Comparison of ENCODE assay signal across 9 cellular contexts in genomic region chr9:112348993-112349333, GRCh38. TPM values are rescaled to one million over a fixed set of nuclear protein-coding genes. Genes with fewer than 3 reads are reported as not detected.
DNase-seq lines count a peak whose midpoint lies in the region; ATAC-seq, FAIRE-seq and TF ChIP-seq lines count a peak whose summit lies in the region.
"Had no signal": no experiment of that assay in that cellular context is flagged by ENCODE, and none has a peak within 500 bp of the region (broad histone marks: within the 10 kb centered on the region; RNA-seq: fewer than 3 reads in every experiment).

No MANE protein-coding gene starts in this region.

- peaks cover 14% of the 10 kb centered on the region for H3K4me1 Mint-ChIP-seq in activated T-cell treated with anti-CD3 and anti-CD28 coated beads, Interleukin-2, amount 50 U/mL, for 24 hours (ENCODE audit: low read depth)

- no peaks in the 10 kb centered on the region for H4K20me1 ChIP-seq in GM12878 (ENCODE audit: control insufficient read depth, insufficient read depth)

- TF ChIP-seq POLR2A in GM12878 (IDR thresholded peaks at IDR 0.05; ENCODE audit: low read depth, low read length) (no peak), testis (IDR thresholded peaks at IDR 0.05) (no peak)

- FAIRE-seq in GM12878 (lab: Jason Lieb, UNC): no peak
- FAIRE-seq: bronchial epithelial cell had no signal

- ATAC-seq in GM12878 (no peak), left lung (peak; percentile 20), HG03135 (IDR thresholded peaks at IDR 0.05; ENCODE audit: unreplicated experiment) (no peak)

- SMC1A ChIA-PET in GM12878 (lab: Charles Lee; ENCODE audit: uncharacterized antibody, unreplicated experiment): no interaction called here

- POLR2A ChIA-PET in GM12878 (lab: Charles Lee): no interaction called here

- H3K4me3 Mint-ChIP-seq in activated T-cell treated with anti-CD3 and anti-CD28 coated beads, Interleukin-2, amount 50 U/mL, for 24 hours: peak overlapping the region; percentile 72

- no peak overlapping the region for H3K9ac ChIP-seq in GM12878 (ENCODE audit: control insufficient read depth, insufficient read depth, low read length)

- 30% methylated on average over 4 of the region's 4 CpGs for WGBS in GM12878 (ENCODE audit: insufficient coverage, insufficient replicate concordance, low lambda C conversion rate, missing lambda C conversion rate)
- 45 to 59% methylated on average over 4 of the region's 4 CpGs for WGBS in testis, 2 donors

- H3K27me3 Mint-ChIP-seq in activated T-cell treated with anti-CD3 and anti-CD28 coated beads, Interleukin-2, amount 50 U/mL, for 24 hours: peaks cover 2% of the 10 kb centered on the region

- CTCF ChIA-PET in GM12878 (lab: Yijun Ruan, JAX): no interaction called here

- peaks cover 2% of the 10 kb centered on the region for H3K9me3 Mint-ChIP-seq in activated T-cell treated with anti-CD3 and anti-CD28 coated beads, Interleukin-2, amount 50 U/mL, for 24 hours

- RAD21 ChIA-PET in GM12878 (lab: Charles Lee; ENCODE audit: unreplicated experiment): no interaction called here

- in situ Hi-C loops in GM12878 (cut with MboI): no loop called here

- H3K36me3 ChIP-seq in GM12878 (ENCODE audit: control insufficient read depth in 2 of 2, insufficient read depth in 2 of 2, low read length in 1 of 2): no peaks in the 10 kb centered on the region
- H3K36me3 ChIP-seq in left lung: no peaks in the 10 kb centered on the region
- no peaks in the 10 kb centered on the region for H3K36me3 ChIP-seq in testis (ENCODE audit: low read depth, missing control alignments)

- H3K36me3 Mint-ChIP-seq in activated T-cell treated with anti-CD3 and anti-CD28 coated beads, Interleukin-2, amount 50 U/mL, for 24 hours (ENCODE audit: low read depth): no peaks in the 10 kb centered on the region

- intact Hi-C loops in GM12878 (cut with micrococcal nuclease; ENCODE audit: unreplicated experiment): no loop called here
- intact Hi-C loops in left lung (cut with DNase I): no loop called here
- intact Hi-C loops in testis (cut with DNase I; ENCODE audit: low total_unique reads): no loop called here

- no peak for TF ChIP-seq RAD21 in GM12878 (IDR thresholded peaks at IDR 0.05; ENCODE audit: insufficient read depth, low read depth, low read length)

- H3K27ac ChIP-seq in GM12878 (ENCODE audit: control insufficient read depth, insufficient read depth): no peak overlapping the region
- H3K27ac ChIP-seq in left lung: no peak overlapping the region
- peak overlapping the region in 1 of 2 donors; percentile 4 for H3K27ac ChIP-seq in testis

- H3K9me3 ChIP-seq in GM12878 (replicated peaks; ENCODE audit: control insufficient read depth, insufficient read depth, low read length) (no peaks in the 10 kb centered on the region), left lung (no peaks in the 10 kb centered on the region), testis (no peaks in the 10 kb centered on the region)

- H3K4me1 ChIP-seq in GM12878 (ENCODE audit: control insufficient read depth, insufficient read depth, low read length) (no peaks in the 10 kb centered on the region), left lung (peaks cover 0 to 10% of the 10 kb centered on the region in 2 donors), testis (peaks cover 3% of the 10 kb centered on the region)

- TF ChIP-seq CTCF in GM12878 (IDR thresholded peaks at IDR 0.05 in 2 of 3, conservative IDR thresholded peaks at IDR 0.05 in 1 of 3; ENCODE audit: control insufficient read depth in 2 of 3, extremely low read depth in 1 of 3, insufficient read depth in 1 of 3, low read depth in 3 of 3, low read length in 3 of 3) (no peak), left lung (IDR thresholded peaks at IDR 0.05) (no peak), testis (IDR thresholded peaks at IDR 0.05) (no peak)

- peak overlapping the region; percentile 76; the same call in 1 of the 2 replicates for H2AFZ ChIP-seq in GM12878 (ENCODE audit: control insufficient read depth, low read depth, low read length)

- no peak for DNase-seq in activated T-cell treated with anti-CD3 and anti-CD28 coated beads, Interleukin-2, amount 50 U/mL, for 24 hours
- no peak for DNase-seq in activated T-cell treated with anti-CD3 and anti-CD28 coated beads for 4 hours
- DNase-seq in GM12878 (ENCODE audit: low read depth, low spot score): no peak
- DNase-seq in left lung: no peak
- no peak for DNase-seq in testis
- no peak for DNase-seq in NCI-H1417 (lab: John Stamatoyannopoulos, UW)
- no peak for DNase-seq in dermis blood vessel endothelial cell

- H3K4me3 ChIP-seq in GM12878 (peak overlapping the region; percentile 21; the same call in 1 of the 2 replicates), left lung (peak overlapping the region in 1 of 2 donors; percentile 43), testis (peak overlapping the region; percentile 31 to 53)

- TF ChIP-seq EP300 in GM12878 (IDR thresholded peaks at IDR 0.05; ENCODE audit: borderline replicate concordance in 1 of 2, control insufficient read depth in 1 of 2, low read depth in 2 of 2, low read length in 2 of 2): no peak

- no peak overlapping the region for H3K4me2 ChIP-seq in GM12878 (ENCODE audit: control insufficient read depth, insufficient read depth)

- no peaks in the 10 kb centered on the region for H3K79me2 ChIP-seq in GM12878 (ENCODE audit: control insufficient read depth, insufficient read depth, low read length)

- BruUV-seq in GM12878 (replicated peaks; lab: Mats Ljungman, UMichigan): no TSS peak

- peak overlapping the region; percentile 91 for H3K27ac Mint-ChIP-seq in activated T-cell treated with anti-CD3 and anti-CD28 coated beads, Interleukin-2, amount 50 U/mL, for 24 hours

- H3K27me3 ChIP-seq in GM12878 (replicated peaks in 1 of 2; ENCODE audit: control insufficient read depth in 2 of 2, insufficient read depth in 2 of 2, low read length in 1 of 2): no peaks in the 10 kb centered on the region
- no peaks in the 10 kb centered on the region for H3K27me3 ChIP-seq in left lung
- no peaks in the 10 kb centered on the region for H3K27me3 ChIP-seq in testis

TF ChIP-seq in GM12878, 131 proteins besides CTCF, POLR2A, EP300 and RAD21 (continues in another document):
- TF ChIP-seq PBX3 (IDR thresholded peaks at IDR 0.05; ENCODE audit: insufficient replicate concordance, low read depth, low read length): no peak
- TF ChIP-seq SMAD1 (IDR thresholded peaks at IDR 0.05; ENCODE audit: low read depth, partially characterized antibody): no peak
- TF ChIP-seq TBL1XR1 (IDR thresholded peaks at IDR 0.05; ENCODE audit: low read depth, low read length): no peak
- no peak for TF ChIP-seq SREBF1 (IDR thresholded peaks at IDR 0.05; ENCODE audit: low read length)
- TF ChIP-seq MTA3 (IDR thresholded peaks at IDR 0.05; ENCODE audit: borderline replicate concordance, low read length): no peak

RNA-seq across cellular contexts. Expression of gene PTBP3, which starts 15.5 kb away (rescaled TPM):
- total RNA-seq in GM12878 (2013; cell fraction: nucleolus; rRNA removed): 45.5 and 45.8 TPM in 2 replicates
- total RNA-seq in GM12878 (2014; rRNA removed) (51.1 and 61.7 TPM in 2 replicates), GM12878 (2014; rRNA removed; fragmentation: Illumina TruSeq; extraction: Trizol) (64.5 and 67.6 TPM in 2 replicates), GM12878 (2021) (104 and 108 TPM in 2 replicates), left lung (10 to 100 TPM; 70.9 to 97.0 TPM), testis (100 to 1,000 TPM; 172 to 199 TPM), dermis blood vessel endothelial cell (40.2 and 70.1 TPM in 2 replicates)
- 16.2 TPM for polyA plus RNA-seq in GM12878 (2011; ENCODE audit: low read depth)
- polyA plus RNA-seq in GM12878 (2011; rRNA removed) (68.6 and 76.7 TPM in 2 replicates), GM12878 (2014; fragmentation: Illumina TruSeq; extraction: Trizol) (56.7 and 67.8 TPM in 2 replicates), GM12878 (2014; fragmentation: Nextera tagmentation; extraction: Ambion mirVana) (10 to 100 TPM; 12.5 to 17.6 TPM), GM12878 (2014; rRNA removed) (32.5 and 39.3 TPM in 2 replicates), GM12878 (2016; fragmentation: Nextera tagmentation; extraction: Ambion mirVana) (10 to 100 TPM; 48.0 to 54.3 TPM), testis (ENCODE audit: insufficient read depth, low read depth, low replicate concordance) (44.1 TPM)
- polyA plus RNA-seq in GM12878 (2011; cell fraction: cytosol; rRNA removed): 62.5 and 74.4 TPM in 2 replicates
- polyA plus RNA-seq in GM12878 (2011; cell fraction: nucleus; rRNA removed): 22.7 and 24.8 TPM in 2 replicates
- 26.0 and 27.3 TPM in 2 replicates for polyA plus RNA-seq in GM12878 (2012)
- 105 and 178 TPM in 2 replicates for polyA minus RNA-seq in GM12878 (2011; rRNA and poly(A)+ RNA removed)
- 40.0 and 48.8 TPM in 2 replicates for polyA minus RNA-seq in GM12878 (2011; cell fraction: cytosol; rRNA and poly(A)+ RNA removed)
- 19.6 and 30.6 TPM in 2 replicates for polyA minus RNA-seq in GM12878 (2011; cell fraction: nucleus; rRNA and poly(A)+ RNA removed)

RNA-seq across cellular contexts. Expression of gene HSDL2, which starts 30.9 kb away (rescaled TPM):
- total RNA-seq in GM12878 (2013; cell fraction: nucleolus; rRNA removed): 9.7 and 11.2 TPM in 2 replicates
- 22.1 and 27.2 TPM in 2 replicates for total RNA-seq in GM12878 (2014; rRNA removed)
- total RNA-seq in GM12878 (2014; rRNA removed; fragmentation: Illumina TruSeq; extraction: Trizol): 30.9 and 33.6 TPM in 2 replicates
- 21.9 and 23.6 TPM in 2 replicates for total RNA-seq in GM12878 (2021)
- polyA plus RNA-seq in GM12878 (2011; ENCODE audit: low read depth): 17.6 TPM
- 25.5 and 37.4 TPM in 2 replicates for polyA plus RNA-seq in GM12878 (2011; rRNA removed)
- 10.2 and 11.4 TPM in 2 replicates for polyA plus RNA-seq in GM12878 (2011; cell fraction: cytosol; rRNA removed)
- polyA plus RNA-seq in GM12878 (2011; cell fraction: nucleus; rRNA removed): 6.5 and 6.9 TPM in 2 replicates
- polyA plus RNA-seq in GM12878 (2012): 20.7 and 27.3 TPM in 2 replicates
- 28.6 and 32.6 TPM in 2 replicates for polyA plus RNA-seq in GM12878 (2014; fragmentation: Illumina TruSeq; extraction: Trizol)
- 10 to 100 TPM; 25.4 to 28.4 TPM for polyA plus RNA-seq in GM12878 (2014; fragmentation: Nextera tagmentation; extraction: Ambion mirVana)
- 15.8 and 20.9 TPM in 2 replicates for polyA plus RNA-seq in GM12878 (2014; rRNA removed)
- 10 to 100 TPM; 41.8 to 46.1 TPM for polyA plus RNA-seq in GM12878 (2016; fragmentation: Nextera tagmentation; extraction: Ambion mirVana)
- 19.6 and 33.4 TPM in 2 replicates for polyA minus RNA-seq in GM12878 (2011; rRNA and poly(A)+ RNA removed)
- 12.7 and 18.2 TPM in 2 replicates for polyA minus RNA-seq in GM12878 (2011; cell fraction: cytosol; rRNA and poly(A)+ RNA removed)
- polyA minus RNA-seq in GM12878 (2011; cell fraction: nucleus; rRNA and poly(A)+ RNA removed): 3.6 and 6.4 TPM in 2 replicates
- 10 to 100 TPM; 40.3 to 52.8 TPM for total RNA-seq in left lung
- total RNA-seq in testis: 10 to 100 TPM; 23.0 to 24.0 TPM
- 36.0 TPM for polyA plus RNA-seq in testis (ENCODE audit: insufficient read depth, low read depth, low replicate concordance)
- 23.5 and 31.8 TPM in 2 replicates for total RNA-seq in dermis blood vessel endothelial cell
